9 cellular contexts compared by ENCODE assay signal in the genomic region with DNA sequence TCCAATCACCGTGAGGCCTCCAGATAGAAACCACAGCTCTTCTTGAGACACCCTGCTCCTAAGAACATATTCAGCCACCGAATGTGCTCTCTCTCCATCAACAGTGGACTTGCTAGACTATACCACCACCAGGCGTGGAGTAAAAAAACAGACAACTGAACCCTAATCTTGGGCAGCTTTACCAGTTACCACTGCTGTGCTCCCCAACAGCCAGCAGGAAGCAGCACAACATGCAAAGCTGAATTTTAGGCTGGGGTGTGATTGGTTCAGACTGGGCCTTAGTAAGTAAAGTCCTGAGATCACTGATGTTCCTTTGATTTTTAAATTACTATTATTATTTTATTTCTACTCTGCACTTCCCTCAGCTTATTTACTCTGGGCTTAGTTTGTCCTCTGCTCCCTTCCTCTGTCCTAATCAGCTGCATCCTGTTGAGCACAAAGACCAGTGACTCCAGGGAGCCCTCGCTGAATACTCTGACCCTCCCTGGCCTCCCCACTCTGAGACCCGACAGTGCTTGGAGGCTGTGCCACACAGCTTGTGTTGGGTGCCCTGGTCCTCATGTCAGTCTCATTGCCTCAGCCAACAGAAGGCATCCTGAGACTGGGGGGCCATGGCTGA. TPM values are rescaled to one million over a fixed set of nuclear protein-coding genes. Genes with fewer than 3 reads are reported as not detected.
DNase-seq lines count a peak whose midpoint lies in the region; ATAC-seq, FAIRE-seq and TF ChIP-seq lines count a peak whose summit lies in the region.
"Had no signal": no experiment of that assay in that cellular context is flagged by ENCODE, and none has a peak within 500 bp of the region (broad histone marks: within the 10 kb centered on the region; RNA-seq: fewer than 3 reads in every experiment).

No MANE protein-coding gene starts in this region.

- no peak overlapping the region for H3K4me3 ChIP-seq in HepG2 (replicated peaks in 1 of 3; ENCODE audit: insufficient read depth in 1 of 3, low read depth in 2 of 3, low read length in 3 of 3)

- H2AFZ ChIP-seq in HepG2 (ENCODE audit: low read length) = no peak overlapping the region

- BruUV-seq in MCF 10A (replicated peaks; lab: Mats Ljungman, UMichigan) (no TSS peak), HepG2 (replicated peaks; lab: Mats Ljungman, UMichigan) (no TSS peak)

- FAIRE-seq in HepG2 (lab: Jason Lieb, UNC) = peak; percentile 95
- FAIRE-seq: endometrium had no signal

- CTCF ChIA-PET in MCF 10A (lab: Yijun Ruan, JAX) = interaction anchor here (0.6 to 4.3 kb wide), 59 partner anchors 8 to 624 kb away, joined by 3 to 57 read pairs (median 4); a partner anchor contains a TSS
- CTCF ChIA-PET in HepG2 (lab: Yijun Ruan, JAX; ENCODE audit: low intra/inter-chr PET ratio, low total read pairs) = interaction anchor here (1.9 to 2.1 kb wide), 2 partner anchors 147 to 152 kb away, joined by 23 to 28 read pairs; no protein-coding TSS in a partner anchor

- in situ Hi-C loops in HepG2 (cut with HindIII; ENCODE audit: extremely low pct_ligation_motif_present, low pct_unique_long_range_greater_than_20kb) = loop anchor here (5.0 kb wide), 1 partner anchor 151 kb away; no protein-coding TSS in a partner anchor

- no peaks in the 10 kb centered on the region for H3K36me3 Mint-ChIP-seq in MCF 10A (ENCODE audit: insufficient read depth, unreplicated experiment)

- POLR2A ChIA-PET in MCF 10A (lab: Yijun Ruan, JAX) (interaction anchor here (0.6 to 2.7 kb wide), 7 partner anchors 22 to 338 kb away, joined by 3 to 21 read pairs (median 4); a partner anchor contains a TSS), HepG2 (lab: Yijun Ruan, JAX) (interaction anchor here (0.9 kb wide), 1 partner anchor 220 kb away, joined by 3 read pairs; a partner anchor contains a TSS)

- TF ChIP-seq CTCF in MCF 10A (IDR thresholded peaks at IDR 0.05; ENCODE audit: unreplicated experiment) (peak; percentile 90), HepG2 (CRISPR knock-in tag; IDR thresholded peaks at IDR 0.05) (peak; percentile 92)

- H3K9me3 Mint-ChIP-seq in MCF 10A (ENCODE audit: unreplicated experiment) = no peaks in the 10 kb centered on the region

- intact Hi-C loops in MCF 10A (cut with micrococcal nuclease) (loop anchor here (1.0 to 10.0 kb wide), 4 partner anchors 74 to 404 kb away; a partner anchor contains a TSS), HepG2 (cut with micrococcal nuclease; ENCODE audit: unreplicated experiment) (loop anchor here (1.0 to 2.0 kb wide), 2 partner anchors 147 to 152 kb away; no protein-coding TSS in a partner anchor)

- no peak overlapping the region for H3K4me3 Mint-ChIP-seq in MCF 10A (ENCODE audit: unreplicated experiment)

- no peaks in the 10 kb centered on the region for H4K20me1 ChIP-seq in HepG2 (ENCODE audit: insufficient read depth, low read length)

- H3K9ac ChIP-seq in HepG2 (ENCODE audit: insufficient read depth, low read depth, low read length) = no peak overlapping the region

- peak; percentile 4 for DNase-seq in NCI-H2029 (lab: John Stamatoyannopoulos, UW)
- no peak for DNase-seq in NCI-H2029 treated with DMSO at 0.1 percent for 48 hours (lab: John Stamatoyannopoulos, UW)
- DNase-seq in M059J (ENCODE audit: low read depth) = peak; percentile 31
- peak; percentile 29 for DNase-seq in T-helper 9 cell
- peak; percentile 71 for DNase-seq in MCF 10A (ENCODE audit: unreplicated experiment)
- DNase-seq in HepG2 (ENCODE audit: low spot score) = peak; percentile 62
- DNase-seq in stimulated activated CD8-positive, alpha-beta memory T cell treated with anti-CD3 and anti-CD28 coated beads, Interleukin-4, amount 100 ng/mL, for 24 hours (ENCODE audit: low read depth) = peak; percentile 7

- no peaks in the 10 kb centered on the region for H3K79me2 ChIP-seq in HepG2 (ENCODE audit: insufficient read depth, low read length)

- peaks cover 9% of the 10 kb centered on the region for H3K4me1 Mint-ChIP-seq in MCF 10A (ENCODE audit: insufficient read depth, unreplicated experiment)

- H3K27me3 Mint-ChIP-seq in MCF 10A (ENCODE audit: insufficient read depth, unreplicated experiment) = no peaks in the 10 kb centered on the region

- TF ChIP-seq EP300 in HepG2 (IDR thresholded peaks at IDR 0.05; ENCODE audit: low read depth in 2 of 2, low read length in 2 of 2) (no peak), HepG2 (CRISPR knock-in tag; IDR thresholded peaks at IDR 0.05; ENCODE audit: borderline replicate concordance) (no peak)

- ATAC-seq in HepG2 (peak; percentile 75), GM21390 (IDR thresholded peaks at IDR 0.05; ENCODE audit: unreplicated experiment) (no peak)

- peak; percentile 79 for TF ChIP-seq RAD21 in HepG2 (CRISPR knock-in tag; IDR thresholded peaks at IDR 0.05)

- no peak overlapping the region for H3K27ac Mint-ChIP-seq in MCF 10A (ENCODE audit: low read depth, unreplicated experiment)

- H3K36me3 ChIP-seq in HepG2 (replicated peaks in 1 of 2; ENCODE audit: control insufficient read depth in 1 of 2, insufficient read depth in 2 of 2, low read length in 2 of 2) = no peaks in the 10 kb centered on the region

- H3K4me2 ChIP-seq in HepG2 (ENCODE audit: low read depth, low read length) = peak overlapping the region; percentile 36; the same call in 1 of the 2 replicates

- no peaks in the 10 kb centered on the region for H3K9me3 ChIP-seq in HepG2 (ENCODE audit: low read length)

- WGBS in HepG2 (ENCODE audit: low lambda C conversion rate) = 19% methylated on average over 5 of the region's 5 CpGs

- H3K4me1 ChIP-seq in HepG2 (ENCODE audit: insufficient read depth, low read length) = peaks cover 57% of the 10 kb centered on the region

- peaks cover 4 to 11% of the 10 kb centered on the region in 2 experiments; a peak in 2 of 5 replicates for H3K27me3 ChIP-seq in HepG2 (ENCODE audit: control insufficient read depth in 1 of 2, insufficient read depth in 2 of 2, low read length in 2 of 2)

- H3K27ac ChIP-seq in HepG2 (ENCODE audit: extremely low read length, insufficient read depth, low read length) = no peak overlapping the region

- no peak for TF ChIP-seq POLR2A in HepG2 (IDR thresholded peaks at IDR 0.05; ENCODE audit: insufficient read depth in 1 of 2, low read depth in 2 of 2, low read length in 2 of 2)

TF ChIP-seq in HepG2, 621 proteins besides CTCF, POLR2A, EP300 and RAD21 (continues in another document):
- TF ChIP-seq SMC3 (IDR thresholded peaks at IDR 0.05; ENCODE audit: low read length) = peak; percentile 92
- TF ChIP-seq STAG1 (CRISPR knock-in tag; IDR thresholded peaks at IDR 0.05) = peak; percentile 91

RNA-seq across cellular contexts. Expression of a gene that starts 21.9 kb away (rescaled TPM):
- total RNA-seq in M059J (2014; rRNA removed; shearing (Covaris generic)) = 48.7 and 57.2 TPM in 2 replicates
- total RNA-seq in MCF 10A (2022) = 36.4 and 44.8 TPM in 2 replicates
- 97.1 and 152 TPM in 2 replicates for total RNA-seq in HepG2 (2016; rRNA removed; fragmentation: Illumina TruSeq; extraction: Trizol)
- 25.4 and 27.6 TPM in 2 replicates for total RNA-seq in HepG2 (2016; cell fraction: cytosol; rRNA removed; fragmentation: Illumina TruSeq; extraction: Trizol; ENCODE audit: low read depth)
- total RNA-seq in HepG2 (2016; cell fraction: insoluble cytoplasmic fraction; rRNA removed; fragmentation: Illumina TruSeq; extraction: Trizol) = 97.8 and 161 TPM in 2 replicates
- 21.6 and 28.9 TPM in 2 replicates for total RNA-seq in HepG2 (2016; cell fraction: membrane; rRNA removed; fragmentation: Illumina TruSeq; extraction: Trizol)
- total RNA-seq in HepG2 (2016; cell fraction: nucleus; rRNA removed; fragmentation: Illumina TruSeq; extraction: Trizol) = 35.9 and 40.2 TPM in 2 replicates
- 80.5 and 86.1 TPM in 2 replicates for polyA plus RNA-seq in HepG2 (2011; rRNA removed)
- polyA plus RNA-seq in HepG2 (2011; cell fraction: cytosol; rRNA removed) = 62.3 and 68.7 TPM in 2 replicates
- polyA plus RNA-seq in HepG2 (2011; cell fraction: nucleus; rRNA removed) = 40.2 and 46.3 TPM in 2 replicates
- 31.5 and 48.9 TPM in 2 replicates for polyA plus RNA-seq in HepG2 (2012)
- polyA plus RNA-seq in HepG2 (2016; cell fraction: cytosol; fragmentation: Illumina TruSeq; extraction: Trizol; ENCODE audit: low read depth) = 21.8 and 23.1 TPM in 2 replicates
- 148 and 150 TPM in 2 replicates for polyA plus RNA-seq in HepG2 (2016; cell fraction: insoluble cytoplasmic fraction; fragmentation: Illumina TruSeq; extraction: Trizol; ENCODE audit: low read depth)
- 17.2 and 19.6 TPM in 2 replicates for polyA plus RNA-seq in HepG2 (2016; cell fraction: membrane; fragmentation: Illumina TruSeq; extraction: Trizol; ENCODE audit: low read depth)
- 55.3 and 64.5 TPM in 2 replicates for polyA plus RNA-seq in HepG2 (2016; cell fraction: nucleus; fragmentation: Illumina TruSeq; extraction: Trizol; ENCODE audit: insufficient read depth, low read depth)
- 143 and 152 TPM in 2 replicates for polyA minus RNA-seq in HepG2 (2011; rRNA and poly(A)+ RNA removed; ENCODE audit: low replicate concordance)
- 21.9 and 30.4 TPM in 2 replicates for polyA minus RNA-seq in HepG2 (2011; cell fraction: cytosol; rRNA and poly(A)+ RNA removed)
- polyA minus RNA-seq in HepG2 (2011; cell fraction: nucleus; rRNA and poly(A)+ RNA removed) = 27.9 and 35.1 TPM in 2 replicates

RNA-seq across cellular contexts. Expression of a gene that starts 25.9 kb away (rescaled TPM):
- 50.5 and 68.6 TPM in 2 replicates for total RNA-seq in M059J (2014; rRNA removed; shearing (Covaris generic))
- total RNA-seq in MCF 10A (2022) (84.6 and 114 TPM in 2 replicates), HepG2 (2016; rRNA removed; fragmentation: Illumina TruSeq; extraction: Trizol) (119 and 174 TPM in 2 replicates)
- total RNA-seq in HepG2 (2016; cell fraction: cytosol; rRNA removed; fragmentation: Illumina TruSeq; extraction: Trizol; ENCODE audit: low read depth) = 15.3 and 18.4 TPM in 2 replicates
- total RNA-seq in HepG2 (2016; cell fraction: insoluble cytoplasmic fraction; rRNA removed; fragmentation: Illumina TruSeq; extraction: Trizol) = 120 and 173 TPM in 2 replicates
- total RNA-seq in HepG2 (2016; cell fraction: membrane; rRNA removed; fragmentation: Illumina TruSeq; extraction: Trizol) = 33.8 and 38.5 TPM in 2 replicates
- total RNA-seq in HepG2 (2016; cell fraction: nucleus; rRNA removed; fragmentation: Illumina TruSeq; extraction: Trizol) = 77.7 and 86.2 TPM in 2 replicates
- polyA plus RNA-seq in HepG2 (2011; rRNA removed) = 52.3 and 63.5 TPM in 2 replicates
- polyA plus RNA-seq in HepG2 (2011; cell fraction: cytosol; rRNA removed) = 44.9 and 51.8 TPM in 2 replicates
- 33.6 and 36.1 TPM in 2 replicates for polyA plus RNA-seq in HepG2 (2011; cell fraction: nucleus; rRNA removed)
- polyA plus RNA-seq in HepG2 (2012) = 82.6 and 99.8 TPM in 2 replicates
- polyA plus RNA-seq in HepG2 (2016; cell fraction: cytosol; fragmentation: Illumina TruSeq; extraction: Trizol; ENCODE audit: low read depth) = 12.7 and 14.4 TPM in 2 replicates
- 192 and 195 TPM in 2 replicates for polyA plus RNA-seq in HepG2 (2016; cell fraction: insoluble cytoplasmic fraction; fragmentation: Illumina TruSeq; extraction: Trizol; ENCODE audit: low read depth)
- 23.3 and 29.6 TPM in 2 replicates for polyA plus RNA-seq in HepG2 (2016; cell fraction: membrane; fragmentation: Illumina TruSeq; extraction: Trizol; ENCODE audit: low read depth)
- 110 TPM in 2 replicates for polyA plus RNA-seq in HepG2 (2016; cell fraction: nucleus; fragmentation: Illumina TruSeq; extraction: Trizol; ENCODE audit: insufficient read depth, low read depth)
- polyA minus RNA-seq in HepG2 (2011; rRNA and poly(A)+ RNA removed; ENCODE audit: low replicate concordance) = 58.1 and 76.7 TPM in 2 replicates
- polyA minus RNA-seq in HepG2 (2011; cell fraction: cytosol; rRNA and poly(A)+ RNA removed) = 66.1 and 82.3 TPM in 2 replicates
- 88.0 and 90.4 TPM in 2 replicates for polyA minus RNA-seq in HepG2 (2011; cell fraction: nucleus; rRNA and poly(A)+ RNA removed)
